In genomic region chr11:43503417-43503816, GRCh38 we compare ENCODE assay signal across 18 cellular contexts.
DNase-seq lines count a peak whose midpoint lies in the region; ATAC-seq and TF ChIP-seq lines count a peak whose summit lies in the region.
"Had no signal": no experiment of that assay in that cellular context is flagged by ENCODE, and none has a peak within 500 bp of the region (broad histone marks: within the 10 kb centered on the region; RNA-seq: fewer than 3 reads in every experiment).

No MANE protein-coding gene starts in this region.

- no peaks in the 10 kb centered on the region for H3K9me3 ChIP-seq in Karpas-422 (ENCODE audit: low read length)
- H3K9me3 ChIP-seq: colonic mucosa, left lung, spleen, transverse colon had no signal

- H3K4me3 Mint-ChIP-seq in glutamatergic neuron (ENCODE audit: unreplicated experiment): no peak overlapping the region
- no peak overlapping the region for H3K4me3 Mint-ChIP-seq in Calu3 (ENCODE audit: low read depth, unreplicated experiment)
- H3K4me3 Mint-ChIP-seq: CD4-positive, alpha-beta T cell had no signal

- no peak overlapping the region for H3K4me2 ChIP-seq in Karpas-422 (ENCODE audit: low read depth, low read length, poor library complexity, severe bottlenecking)

- no peaks in the 10 kb centered on the region for H3K4me1 ChIP-seq in Karpas-422 (ENCODE audit: low read length)
- H3K4me1 ChIP-seq: colonic mucosa, left lung, spleen had no signal

- no peak for ATAC-seq in GM19035 (IDR thresholded peaks at IDR 0.05; ENCODE audit: unreplicated experiment)
- ATAC-seq: esophagus mucosa, left lung had no signal

- H3K27ac ChIP-seq in Karpas-422 (ENCODE audit: low read length): no peak overlapping the region
- no peak overlapping the region for H3K27ac ChIP-seq in VCaP
- H3K27ac ChIP-seq: colonic mucosa, left lung, spleen, transverse colon had no signal

- H3K9me3 Mint-ChIP-seq in glutamatergic neuron (ENCODE audit: unreplicated experiment) (peaks cover 3% of the 10 kb centered on the region), Calu3 (ENCODE audit: low read depth, unreplicated experiment) (no peaks in the 10 kb centered on the region)
- H3K9me3 Mint-ChIP-seq: activated T-helper 2 cell treated with anti-CD3 and anti-CD28 coated beads, Interferon-gamma antibody, Interleukin-2, Interleukin-4, amounts not matched to agents 10 μg/mL and 5 μg/mL and 100 μg/mL, durations not matched to agents 14 hours and 24 hours and 36 hours had no signal

- CTCF ChIA-PET in Calu3 (lab: Charles Lee): interaction anchor here (1.2 to 1.7 kb wide), 2 partner anchors 177 to 348 kb away, joined by 3 to 12 read pairs; partner anchors contain the start of gene HSD17B12

- no peaks in the 10 kb centered on the region for H3K27me3 ChIP-seq in Karpas-422 (ENCODE audit: low read length)
- H3K27me3 ChIP-seq: colonic mucosa, left lung, spleen, transverse colon had no signal

- no peak overlapping the region for H3K9ac ChIP-seq in Karpas-422 (ENCODE audit: low read length)

- peaks cover 3% of the 10 kb centered on the region for H3K27me3 Mint-ChIP-seq in glutamatergic neuron (ENCODE audit: unreplicated experiment)
- peaks cover 55% of the 10 kb centered on the region for H3K27me3 Mint-ChIP-seq in Calu3 (ENCODE audit: unreplicated experiment)
- H3K27me3 Mint-ChIP-seq: CD4-positive, alpha-beta T cell had no signal

- H3K27ac Mint-ChIP-seq in glutamatergic neuron (ENCODE audit: unreplicated experiment) (no peak overlapping the region), Calu3 (ENCODE audit: unreplicated experiment) (no peak overlapping the region)
- H3K27ac Mint-ChIP-seq: activated T-helper 2 cell treated with anti-CD3 and anti-CD28 coated beads, Interferon-gamma antibody, Interleukin-2, Interleukin-4, amounts not matched to agents 10 μg/mL and 5 μg/mL and 100 μg/mL, durations not matched to agents 14 hours and 24 hours and 36 hours; CD4-positive, alpha-beta T cell had no signal

- no peak overlapping the region for H2AFZ ChIP-seq in Karpas-422 (ENCODE audit: low read length)

- DNase-seq in DMS53 (lab: John Stamatoyannopoulos, UW): peak; percentile 6
- no peak for DNase-seq in DMS53 treated with DMSO at 0.1 percent for 48 hours (lab: John Stamatoyannopoulos, UW; ENCODE audit: unreplicated experiment)
- DNase-seq in Karpas-422: peak; percentile 65
- peak; percentile 0 for DNase-seq in islet precursor cell
- DNase-seq in glutamatergic neuron: no peak
- no peak for DNase-seq in Calu3
- DNase-seq: CD4-positive, alpha-beta T cell; colonic mucosa; H7; left lung; NCI-H1417; spleen; stimulated activated naive CD4-positive, alpha-beta T cell; transverse colon had no signal

- no peaks in the 10 kb centered on the region for H3K36me3 Mint-ChIP-seq in glutamatergic neuron (ENCODE audit: unreplicated experiment)
- no peaks in the 10 kb centered on the region for H3K36me3 Mint-ChIP-seq in Calu3 (ENCODE audit: insufficient read depth, unreplicated experiment)

- no TSS peak for BruUV-seq in Calu3 (replicated peaks; lab: Mats Ljungman, UMichigan)

- no peaks in the 10 kb centered on the region for H3K79me2 ChIP-seq in Karpas-422 (ENCODE audit: low read length)

- no peak overlapping the region for H3K4me3 ChIP-seq in Karpas-422 (ENCODE audit: low read length)
- H3K4me3 ChIP-seq: colonic mucosa, left lung, spleen, transverse colon had no signal

- H3K36me3 ChIP-seq in Karpas-422 (ENCODE audit: insufficient read depth, low read length): no peaks in the 10 kb centered on the region
- H3K36me3 ChIP-seq: colonic mucosa, left lung, spleen, transverse colon had no signal

- H3K9me2 ChIP-seq in Karpas-422 (replicated peaks; ENCODE audit: insufficient read depth, low read length): no peaks in the 10 kb centered on the region

- intact Hi-C loops in Calu3 (cut with micrococcal nuclease; ENCODE audit: unreplicated experiment): loop anchor here (5.0 to 10.0 kb wide), 2 partner anchors 201 to 534 kb away; no protein-coding TSS in a partner anchor

- no peaks in the 10 kb centered on the region for H4K20me1 ChIP-seq in Karpas-422 (ENCODE audit: insufficient read depth, low read depth, low read length)

- peak; percentile 27; the same call in 1 of the 2 replicates for TF ChIP-seq CTCF in VCaP (conservative IDR thresholded peaks at IDR 0.05)
- no peak for TF ChIP-seq CTCF in glutamatergic neuron (IDR thresholded peaks at IDR 0.05; ENCODE audit: partially characterized antibody, unreplicated experiment)
- no peak for TF ChIP-seq CTCF in Calu3 (IDR thresholded peaks at IDR 0.05; ENCODE audit: unreplicated experiment)

- H3K4me1 Mint-ChIP-seq in glutamatergic neuron (ENCODE audit: low read depth, unreplicated experiment) (peaks cover 2% of the 10 kb centered on the region), Calu3 (ENCODE audit: low read depth, unreplicated experiment) (no peaks in the 10 kb centered on the region)

Comparison
In these comparisons a context has a peak if more than half of its experiments do, and no peak if none do; other contexts are left out.
1. DNase-seq: peak in DMS53 (single experiment), Karpas-422 (single experiment) and islet precursor cell (single experiment); none in DMS53 treated with DMSO at 0.1 percent for 48 hours (single experiment), glutamatergic neuron (single experiment) and Calu3 (single experiment).